ENCODE assay signal across 27 cellular contexts in genomic region chr10:37957841-37958240, GRCh38.
"Had no signal": no experiment of that assay in that cellular context is flagged by ENCODE, and none has a peak within 500 bp of the region (broad histone marks: within the 10 kb centered on the region; RNA-seq: fewer than 3 reads in every experiment).

No MANE protein-coding gene starts in this region.

- ATAC-seq: activated CD4-positive, alpha-beta T cell treated with anti-CD3 and anti-CD28 coated beads for 36 hours; activated CD8-positive, alpha-beta memory T cell treated with anti-CD3 and anti-CD28 coated beads, Interleukin-2, amount 10 ng/mL, durations not matched to agents 7 days and 5 days; activated CD8-positive, alpha-beta T cell treated with anti-CD3 and anti-CD28 coated beads, Interleukin-2, amount 10 ng/mL, durations not matched to agents 7 days and 5 days; activated naive CD8-positive, alpha-beta T cell treated with anti-CD3 and anti-CD28 coated beads, Interleukin-2, amount 50 U/mL, for 24 hours; body of pancreas; esophagus mucosa; T-helper 17 cell had no signal

- FAIRE-seq: frontal cortex had no signal

- H3K4me1 ChIP-seq: adrenal gland, body of pancreas, colonic mucosa had no signal

- H3K4me3 ChIP-seq: adrenal gland, body of pancreas, colonic mucosa had no signal

- H3K27ac ChIP-seq: adrenal gland, body of pancreas, colonic mucosa had no signal

- H3K9me3 ChIP-seq: adrenal gland, body of pancreas, colonic mucosa had no signal

- DNase-seq: activated CD4-positive, alpha-beta memory T cell treated with anti-CD3 and anti-CD28 coated beads for 36 hours; activated CD4-positive, alpha-beta T cell treated with anti-CD3 and anti-CD28 coated beads for 36 hours; activated CD4-positive, alpha-beta T cell treated with anti-CD3 and anti-CD28 coated beads, Interleukin-2, amount 10 ng/mL, durations not matched to agents 24 days and 14 days; activated CD4-positive, CD25-positive, alpha-beta regulatory T cell; activated CD4-positive, CD25-positive, alpha-beta regulatory T cell treated with anti-CD3 and anti-CD28 coated beads, Interleukin-2, amount 50 U/mL, for 72 hours; activated CD8-positive, alpha-beta memory T cell treated with anti-CD3 and anti-CD28 coated beads, Interleukin-2, amount 10 ng/mL, durations not matched to agents 7 days and 5 days; activated CD8-positive, alpha-beta memory T cell treated with anti-CD3 and anti-CD28 coated beads, Interleukin-2, amount 50 U/mL, for 4 hours; activated CD8-positive, alpha-beta T cell treated with anti-CD3 and anti-CD28 coated beads, Interleukin-2, amount 10 ng/mL, durations not matched to agents 7 days and 5 days; activated effector memory CD4-positive, alpha-beta T cell treated with anti-CD3 and anti-CD28 coated beads, Interleukin-2, amount 50 U/mL, for 16 hours; activated naive CD4-positive, alpha-beta T cell treated with anti-CD3 and anti-CD28 coated beads for 36 hours; activated naive CD8-positive, alpha-beta T cell treated with anti-CD3 and anti-CD28 coated beads for 36 hours; activated naive CD8-positive, alpha-beta T cell treated with anti-CD3 and anti-CD28 coated beads, Interleukin-2, amount 50 U/mL, for 24 hours; activated T-cell treated with anti-CD3 and anti-CD28 coated beads, Interleukin-2, amount 50 U/mL, for 1 hour; activated T-cell treated with anti-CD3 and anti-CD28 coated beads, Interleukin-2, amount 50 U/mL, for 48 hours; adrenal gland; amygdala; aorta; body of pancreas; caudate nucleus; colonic mucosa; effector CD8-positive, alpha-beta T cell; foreskin fibroblast; head of caudate nucleus; T-helper 17 cell; T1000 had no signal
